In the genomic region with DNA sequence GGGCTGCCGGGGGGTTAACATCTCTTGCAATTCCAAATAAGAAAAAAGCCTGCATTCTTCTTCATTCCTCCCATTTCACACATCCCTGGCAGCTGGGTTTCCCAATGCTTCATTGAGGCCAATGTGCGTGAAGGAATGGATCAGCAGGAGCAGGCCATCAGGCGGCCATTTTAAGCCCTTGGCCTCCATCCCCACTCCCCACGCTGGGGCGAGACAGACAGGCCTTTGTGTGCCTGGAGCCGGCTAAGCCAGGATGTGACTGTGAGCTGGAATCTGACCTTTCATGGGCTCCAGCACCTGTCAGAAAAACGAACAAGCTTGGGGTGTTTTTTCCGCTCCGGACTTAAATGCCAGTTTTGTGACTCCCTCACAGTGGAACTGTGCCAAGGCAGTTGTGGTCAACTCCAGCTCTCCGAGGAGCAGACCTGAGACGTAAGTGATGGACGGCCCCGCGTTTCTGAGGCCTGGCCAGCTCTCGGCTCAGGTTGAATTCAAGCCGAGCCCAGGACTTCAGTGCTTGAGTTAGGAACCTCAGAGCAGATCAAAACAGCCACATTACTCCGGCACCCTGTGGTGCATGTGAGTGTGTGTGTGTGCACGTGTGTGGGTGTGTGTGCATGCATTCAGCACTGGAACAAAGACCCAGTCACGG, we compare ENCODE assay signal across 10 cellular contexts.
A peak's percentile ranks its signal among the peaks of the same experiment; 100 is the strongest.
DNase-seq lines count a peak whose midpoint lies in the region; ATAC-seq and TF ChIP-seq lines count a peak whose summit lies in the region.
"Had no signal": no experiment of that assay in that cellular context is flagged by ENCODE, and none has a peak within 500 bp of the region (broad histone marks: within the 10 kb centered on the region; RNA-seq: fewer than 3 reads in every experiment).

No MANE protein-coding gene starts in this region.

- H3K9me3 ChIP-seq in neural progenitor cell (ENCODE audit: low read depth) = peaks cover 13% of the 10 kb centered on the region

- H3K27me3 ChIP-seq in BJ (ENCODE audit: control insufficient read depth, insufficient read depth, low read length) (no peaks in the 10 kb centered on the region), neural progenitor cell (no peaks in the 10 kb centered on the region)

- H4K20me1 ChIP-seq in neural progenitor cell (ENCODE audit: low read depth) = no peaks in the 10 kb centered on the region

- H3K27me3 Mint-ChIP-seq in neural progenitor cell (ENCODE audit: insufficient read depth, low read depth) = peaks cover 2% of the 10 kb centered on the region
- H3K27me3 Mint-ChIP-seq in activated CD8-positive, alpha-beta T cell treated with anti-CD3 and anti-CD28 coated beads, Interleukin-2, amount 10 ng/mL, durations not matched to agents 7 days and 5 days (ENCODE audit: low read depth) = peaks cover 6% of the 10 kb centered on the region
- H3K27me3 Mint-ChIP-seq in activated naive CD4-positive, alpha-beta T cell treated with anti-CD3 and anti-CD28 coated beads, Interleukin-2, amount 10 ng/mL, durations not matched to agents 7 days and 5 days = peaks cover 11% of the 10 kb centered on the region

- POLR2A ChIA-PET in BJ (lab: Charles Lee) = interaction anchor here (0.6 kb wide), 1 partner anchor 501 kb away, joined by 8 read pairs; no protein-coding TSS in a partner anchor
- POLR2A ChIA-PET in activated CD8-positive, alpha-beta T cell treated with anti-CD3 and anti-CD28 coated beads, Interleukin-2, amount 10 ng/mL, durations not matched to agents 7 days and 5 days (lab: Charles Lee) = no interaction called here

- H3K27ac Mint-ChIP-seq in neural progenitor cell = peak overlapping the region; percentile 78
- no peak overlapping the region for H3K27ac Mint-ChIP-seq in activated CD8-positive, alpha-beta T cell treated with anti-CD3 and anti-CD28 coated beads, Interleukin-2, amount 10 ng/mL, durations not matched to agents 7 days and 5 days
- no peak overlapping the region for H3K27ac Mint-ChIP-seq in activated naive CD4-positive, alpha-beta T cell treated with anti-CD3 and anti-CD28 coated beads, Interleukin-2, amount 10 ng/mL, durations not matched to agents 7 days and 5 days
- H3K27ac Mint-ChIP-seq: CD4-positive, CD25-positive, alpha-beta regulatory T cell had no signal

- no peak overlapping the region for H3K27ac ChIP-seq in neural progenitor cell

- H3K4me1 ChIP-seq in neural progenitor cell = peaks cover 6% of the 10 kb centered on the region

- no peak overlapping the region for H2AFZ ChIP-seq in neural progenitor cell (replicated peaks)

- CTCF ChIA-PET in BJ (lab: Yijun Ruan, JAX) = interaction anchor here (0.8 to 3.1 kb wide), 4 partner anchors 9 to 428 kb away, joined by 3 to 12 read pairs (median 3); no protein-coding TSS in a partner anchor
- CTCF ChIA-PET in activated CD8-positive, alpha-beta T cell treated with anti-CD3 and anti-CD28 coated beads, Interleukin-2, amount 10 ng/mL, durations not matched to agents 7 days and 5 days (lab: Charles Lee) = interaction anchor here (0.6 kb wide), 1 partner anchor 105 kb away, joined by 3 read pairs; no protein-coding TSS in a partner anchor
- CTCF ChIA-PET in activated naive CD4-positive, alpha-beta T cell treated with anti-CD3 and anti-CD28 coated beads, Interleukin-2, amount 10 ng/mL, durations not matched to agents 7 days and 5 days (lab: Charles Lee) = no interaction called here

- H3K4me3 Mint-ChIP-seq in neural progenitor cell = no peak overlapping the region
- H3K4me3 Mint-ChIP-seq in activated CD8-positive, alpha-beta T cell treated with anti-CD3 and anti-CD28 coated beads, Interleukin-2, amount 10 ng/mL, durations not matched to agents 7 days and 5 days = no peak overlapping the region
- no peak overlapping the region for H3K4me3 Mint-ChIP-seq in activated naive CD4-positive, alpha-beta T cell treated with anti-CD3 and anti-CD28 coated beads, Interleukin-2, amount 10 ng/mL, durations not matched to agents 7 days and 5 days
- H3K4me3 Mint-ChIP-seq: CD4-positive, CD25-positive, alpha-beta regulatory T cell had no signal

- no peak overlapping the region for H3K9ac ChIP-seq in neural progenitor cell

- ATAC-seq in activated CD8-positive, alpha-beta T cell treated with anti-CD3 and anti-CD28 coated beads, Interleukin-2, amount 10 ng/mL, durations not matched to agents 7 days and 5 days = no peak

- no peaks in the 10 kb centered on the region for H3K79me2 ChIP-seq in neural progenitor cell (ENCODE audit: low read depth)

- no peak overlapping the region for H3K4me2 ChIP-seq in neural progenitor cell

- DNase-seq in BJ (ENCODE audit: low read depth) (peak; percentile 74), SW480 (ENCODE audit: low spot score) (peak; percentile 75), fibroblast of the aortic adventitia (ENCODE audit: low read depth) (peak; percentile 63), neural progenitor cell (ENCODE audit: low spot score) (peak; percentile 28), activated gamma-delta T cell treated with Interleukin-2 at 50 U/mL for 16 hours (no peak)
- DNase-seq in activated CD8-positive, alpha-beta T cell treated with anti-CD3 and anti-CD28 coated beads, Interleukin-2, amount 10 ng/mL, durations not matched to agents 7 days and 5 days = no peak
- no peak for DNase-seq in activated naive CD4-positive, alpha-beta T cell treated with anti-CD3 and anti-CD28 coated beads, Interleukin-2, amount 10 ng/mL, durations not matched to agents 7 days and 5 days
- no peak for DNase-seq in activated CD8-positive, alpha-beta memory T cell treated with anti-CD3 and anti-CD28 coated beads, Interleukin-2, amount 50 U/mL, for 4 hours
- DNase-seq: CD4-positive, CD25-positive, alpha-beta regulatory T cell had no signal

- H3K9me3 Mint-ChIP-seq in neural progenitor cell = peaks cover 23% of the 10 kb centered on the region
- no peaks in the 10 kb centered on the region for H3K9me3 Mint-ChIP-seq in activated CD8-positive, alpha-beta T cell treated with anti-CD3 and anti-CD28 coated beads, Interleukin-2, amount 10 ng/mL, durations not matched to agents 7 days and 5 days (ENCODE audit: insufficient read depth)
- peaks cover 19% of the 10 kb centered on the region for H3K9me3 Mint-ChIP-seq in activated naive CD4-positive, alpha-beta T cell treated with anti-CD3 and anti-CD28 coated beads, Interleukin-2, amount 10 ng/mL, durations not matched to agents 7 days and 5 days

- H3K36me3 Mint-ChIP-seq in neural progenitor cell = peaks cover 2% of the 10 kb centered on the region
- no peaks in the 10 kb centered on the region for H3K36me3 Mint-ChIP-seq in activated CD8-positive, alpha-beta T cell treated with anti-CD3 and anti-CD28 coated beads, Interleukin-2, amount 10 ng/mL, durations not matched to agents 7 days and 5 days (ENCODE audit: low read depth)
- H3K36me3 Mint-ChIP-seq in activated naive CD4-positive, alpha-beta T cell treated with anti-CD3 and anti-CD28 coated beads, Interleukin-2, amount 10 ng/mL, durations not matched to agents 7 days and 5 days = no peaks in the 10 kb centered on the region
- H3K36me3 Mint-ChIP-seq: CD4-positive, CD25-positive, alpha-beta regulatory T cell had no signal

- no peaks in the 10 kb centered on the region for H3K36me3 ChIP-seq in BJ (ENCODE audit: control insufficient read depth, insufficient read depth, low read length)
- H3K36me3 ChIP-seq in neural progenitor cell = no peaks in the 10 kb centered on the region

- H3K4me3 ChIP-seq in BJ (ENCODE audit: low read depth, low read length) (no peak overlapping the region), fibroblast of the aortic adventitia (ENCODE audit: low read depth, low read length) (no peak overlapping the region), neural progenitor cell (no peak overlapping the region)
- H3K4me3 ChIP-seq: skin epidermis had no signal

- H3K4me1 Mint-ChIP-seq in neural progenitor cell = peaks cover 34% of the 10 kb centered on the region
- no peaks in the 10 kb centered on the region for H3K4me1 Mint-ChIP-seq in activated CD8-positive, alpha-beta T cell treated with anti-CD3 and anti-CD28 coated beads, Interleukin-2, amount 10 ng/mL, durations not matched to agents 7 days and 5 days (ENCODE audit: low read depth)
- no peaks in the 10 kb centered on the region for H3K4me1 Mint-ChIP-seq in activated naive CD4-positive, alpha-beta T cell treated with anti-CD3 and anti-CD28 coated beads, Interleukin-2, amount 10 ng/mL, durations not matched to agents 7 days and 5 days
- H3K4me1 Mint-ChIP-seq: CD4-positive, CD25-positive, alpha-beta regulatory T cell had no signal

- TF ChIP-seq CTCF in BJ (IDR thresholded peaks at IDR 0.05; ENCODE audit: insufficient read depth, low read depth, low read length) (no peak), fibroblast of the aortic adventitia (IDR thresholded peaks at IDR 0.05; ENCODE audit: insufficient read depth, low read length) (no peak), neural progenitor cell (IDR thresholded peaks at IDR 0.05) (no peak)

- H3F3A ChIP-seq in neural progenitor cell (ENCODE audit: low read depth) = peaks cover 14% of the 10 kb centered on the region

Comparison
In these comparisons a context has a peak if more than half of its experiments do, and no peak if none do; other contexts are left out.
1. DNase-seq: peak in BJ (single experiment), SW480 (single experiment), fibroblast of the aortic adventitia (single experiment) and neural progenitor cell (single experiment); none in activated CD8-positive, alpha-beta T cell treated with anti-CD3 and anti-CD28 coated beads, Interleukin-2, amount 10 ng/mL, durations not matched to agents 7 days and 5 days (single experiment), activated naive CD4-positive, alpha-beta T cell treated with anti-CD3 and anti-CD28 coated beads, Interleukin-2, amount 10 ng/mL, durations not matched to agents 7 days and 5 days (single experiment), activated gamma-delta T cell treated with Interleukin-2 at 50 U/mL for 16 hours (single experiment) and activated CD8-positive, alpha-beta memory T cell treated with anti-CD3 and anti-CD28 coated beads, Interleukin-2, amount 50 U/mL, for 4 hours (single experiment).